2 cellular contexts compared by ENCODE assay signal in the genomic region with DNA sequence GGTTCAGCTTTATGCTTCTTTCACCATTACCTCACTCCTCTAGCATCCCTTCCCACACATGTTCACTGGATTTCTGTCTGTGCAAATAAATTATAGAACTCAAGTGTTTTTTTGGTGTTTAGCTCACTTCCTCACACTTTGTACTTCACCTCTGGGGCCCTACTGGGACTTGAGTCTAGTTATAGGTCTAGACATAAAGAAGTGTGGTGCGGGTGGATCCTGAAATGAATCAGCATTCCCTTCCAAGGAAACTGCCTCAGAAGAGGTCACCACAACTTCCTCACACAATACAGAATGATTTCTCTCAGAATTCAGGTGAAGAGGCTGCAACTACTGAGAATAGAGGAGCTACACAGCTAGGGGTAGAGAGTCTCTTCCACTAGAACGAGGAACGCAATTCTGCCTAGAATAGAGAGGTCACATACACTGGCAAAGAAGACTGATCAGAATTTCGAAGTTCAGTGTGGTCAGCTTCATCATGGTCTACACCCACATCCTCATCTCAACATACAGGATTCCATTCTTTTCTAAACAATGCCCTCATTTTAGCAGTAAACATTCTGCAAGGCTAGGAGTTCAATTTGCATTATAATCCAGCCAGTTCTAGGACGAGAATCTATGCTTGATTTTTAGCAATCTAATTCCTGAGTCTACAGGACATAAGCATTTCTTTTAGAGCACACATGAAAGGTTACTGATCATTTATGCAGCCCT.
TF ChIP-seq lines count a peak whose summit lies in the region.

No MANE protein-coding gene starts in this region.

TF ChIP-seq in GM23338, 12 proteins besides CTCF, POLR2A, EP300 and RAD21 (continues in another document):
- TF ChIP-seq POLR2AphosphoS5 (IDR thresholded peaks at IDR 0.05; ENCODE audit: low read depth) (no peak), EZH2phosphoT487 (IDR thresholded peaks at IDR 0.05; ENCODE audit: unreplicated experiment) (no peak), STAT1 (IDR thresholded peaks at IDR 0.05; ENCODE audit: unreplicated experiment) (no peak), NANOG (IDR thresholded peaks at IDR 0.05; ENCODE audit: borderline replicate concordance) (no peak), CREB1 (CRISPR knock-in tag; IDR thresholded peaks at IDR 0.05; ENCODE audit: low read depth) (no peak), ZNF331 (CRISPR knock-in tag; IDR thresholded peaks at IDR 0.05; ENCODE audit: low read depth) (no peak), ZNF114 (CRISPR knock-in tag; IDR thresholded peaks at IDR 0.05) (no peak), EZH2 (IDR thresholded peaks at IDR 0.05; ENCODE audit: low read depth, unreplicated experiment) (no peak)
- TF ChIP-seq, protein P1, sequence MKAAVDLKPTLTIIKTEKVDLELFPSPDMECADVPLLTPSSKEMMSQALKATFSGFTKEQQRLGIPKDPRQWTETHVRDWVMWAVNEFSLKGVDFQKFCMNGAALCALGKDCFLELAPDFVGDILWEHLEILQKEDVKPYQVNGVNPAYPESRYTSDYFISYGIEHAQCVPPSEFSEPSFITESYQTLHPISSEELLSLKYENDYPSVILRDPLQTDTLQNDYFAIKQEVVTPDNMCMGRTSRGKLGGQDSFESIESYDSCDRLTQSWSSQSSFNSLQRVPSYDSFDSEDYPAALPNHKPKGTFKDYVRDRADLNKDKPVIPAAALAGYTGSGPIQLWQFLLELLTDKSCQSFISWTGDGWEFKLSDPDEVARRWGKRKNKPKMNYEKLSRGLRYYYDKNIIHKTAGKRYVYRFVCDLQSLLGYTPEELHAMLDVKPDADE (IDR thresholded peaks at IDR 0.05): no peak
- TF ChIP-seq, protein P2, sequence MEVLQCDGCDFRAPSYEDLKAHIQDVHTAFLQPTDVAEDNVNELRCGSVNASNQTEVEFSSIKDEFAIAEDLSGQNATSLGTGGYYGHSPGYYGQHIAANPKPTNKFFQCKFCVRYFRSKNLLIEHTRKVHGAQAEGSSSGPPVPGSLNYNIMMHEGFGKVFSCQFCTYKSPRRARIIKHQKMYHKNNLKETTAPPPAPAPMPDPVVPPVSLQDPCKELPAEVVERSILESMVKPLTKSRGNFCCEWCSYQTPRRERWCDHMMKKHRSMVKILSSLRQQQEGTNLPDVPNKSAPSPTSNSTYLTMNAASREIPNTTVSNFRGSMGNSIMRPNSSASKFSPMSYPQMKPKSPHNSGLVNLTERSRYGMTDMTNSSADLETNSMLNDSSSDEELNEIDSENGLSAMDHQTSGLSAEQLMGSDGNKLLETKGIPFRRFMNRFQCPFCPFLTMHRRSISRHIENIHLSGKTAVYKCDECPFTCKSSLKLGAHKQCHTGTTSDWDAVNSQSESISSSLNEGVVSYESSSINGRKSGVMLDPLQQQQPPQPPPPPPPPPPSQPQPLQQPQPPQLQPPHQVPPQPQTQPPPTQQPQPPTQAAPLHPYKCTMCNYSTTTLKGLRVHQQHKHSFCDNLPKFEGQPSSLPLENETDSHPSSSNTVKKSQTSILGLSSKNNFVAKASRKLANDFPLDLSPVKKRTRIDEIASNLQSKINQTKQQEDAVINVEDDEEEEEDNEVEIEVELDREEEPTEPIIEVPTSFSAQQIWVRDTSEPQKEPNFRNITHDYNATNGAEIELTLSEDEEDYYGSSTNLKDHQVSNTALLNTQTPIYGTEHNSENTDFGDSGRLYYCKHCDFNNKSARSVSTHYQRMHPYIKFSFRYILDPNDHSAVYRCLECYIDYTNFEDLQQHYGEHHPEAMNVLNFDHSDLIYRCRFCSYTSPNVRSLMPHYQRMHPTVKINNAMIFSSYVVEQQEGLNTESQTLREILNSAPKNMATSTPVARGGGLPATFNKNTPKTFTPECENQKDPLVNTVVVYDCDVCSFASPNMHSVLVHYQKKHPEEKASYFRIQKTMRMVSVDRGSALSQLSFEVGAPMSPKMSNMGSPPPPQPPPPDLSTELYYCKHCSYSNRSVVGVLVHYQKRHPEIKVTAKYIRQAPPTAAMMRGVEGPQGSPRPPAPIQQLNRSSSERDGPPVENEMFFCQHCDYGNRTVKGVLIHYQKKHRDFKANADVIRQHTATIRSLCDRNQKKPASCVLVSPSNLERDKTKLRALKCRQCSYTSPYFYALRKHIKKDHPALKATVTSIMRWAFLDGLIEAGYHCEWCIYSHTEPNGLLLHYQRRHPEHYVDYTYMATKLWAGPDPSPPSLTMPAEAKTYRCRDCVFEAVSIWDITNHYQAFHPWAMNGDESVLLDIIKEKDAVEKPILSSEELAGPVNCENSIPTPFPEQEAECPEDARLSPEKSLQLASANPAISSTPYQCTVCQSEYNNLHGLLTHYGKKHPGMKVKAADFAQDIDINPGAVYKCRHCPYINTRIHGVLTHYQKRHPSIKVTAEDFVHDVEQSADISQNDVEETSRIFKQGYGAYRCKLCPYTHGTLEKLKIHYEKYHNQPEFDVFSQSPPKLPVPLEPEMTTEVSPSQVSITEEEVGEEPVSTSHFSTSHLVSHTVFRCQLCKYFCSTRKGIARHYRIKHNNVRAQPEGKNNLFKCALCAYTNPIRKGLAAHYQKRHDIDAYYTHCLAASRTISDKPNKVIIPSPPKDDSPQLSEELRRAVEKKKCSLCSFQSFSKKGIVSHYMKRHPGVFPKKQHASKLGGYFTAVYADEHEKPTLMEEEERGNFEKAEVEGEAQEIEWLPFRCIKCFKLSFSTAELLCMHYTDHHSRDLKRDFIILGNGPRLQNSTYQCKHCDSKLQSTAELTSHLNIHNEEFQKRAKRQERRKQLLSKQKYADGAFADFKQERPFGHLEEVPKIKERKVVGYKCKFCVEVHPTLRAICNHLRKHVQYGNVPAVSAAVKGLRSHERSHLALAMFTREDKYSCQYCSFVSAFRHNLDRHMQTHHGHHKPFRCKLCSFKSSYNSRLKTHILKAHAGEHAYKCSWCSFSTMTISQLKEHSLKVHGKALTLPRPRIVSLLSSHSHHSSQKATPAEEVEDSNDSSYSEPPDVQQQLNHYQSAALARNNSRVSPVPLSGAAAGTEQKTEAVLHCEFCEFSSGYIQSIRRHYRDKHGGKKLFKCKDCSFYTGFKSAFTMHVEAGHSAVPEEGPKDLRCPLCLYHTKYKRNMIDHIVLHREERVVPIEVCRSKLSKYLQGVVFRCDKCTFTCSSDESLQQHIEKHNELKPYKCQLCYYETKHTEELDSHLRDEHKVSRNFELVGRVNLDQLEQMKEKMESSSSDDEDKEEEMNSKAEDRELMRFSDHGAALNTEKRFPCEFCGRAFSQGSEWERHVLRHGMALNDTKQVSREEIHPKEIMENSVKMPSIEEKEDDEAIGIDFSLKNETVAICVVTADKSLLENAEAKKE (CRISPR knock-in tag; IDR thresholded peaks at IDR 0.05): no peak

TF ChIP-seq in SK-N-SH treated with all-trans-retinoic acid at 6 μM for 48 hours, 23 proteins besides CTCF, POLR2A, EP300 and RAD21:
- no peak for TF ChIP-seq ZFP30 (CRISPR knock-in tag; IDR thresholded peaks at IDR 0.05)
- TF ChIP-seq ARNTL (CRISPR knock-in tag; IDR thresholded peaks at IDR 0.05; ENCODE audit: borderline replicate concordance, low read depth): no peak
- TF ChIP-seq PPARA (CRISPR knock-in tag; IDR thresholded peaks at IDR 0.05; ENCODE audit: borderline replicate concordance): no peak
- TF ChIP-seq ESRRG (CRISPR knock-in tag; IDR thresholded peaks at IDR 0.05): no peak
- TF ChIP-seq TCF4 (CRISPR knock-in tag; IDR thresholded peaks at IDR 0.05; ENCODE audit: borderline replicate concordance): no peak
- TF ChIP-seq, protein P3, sequence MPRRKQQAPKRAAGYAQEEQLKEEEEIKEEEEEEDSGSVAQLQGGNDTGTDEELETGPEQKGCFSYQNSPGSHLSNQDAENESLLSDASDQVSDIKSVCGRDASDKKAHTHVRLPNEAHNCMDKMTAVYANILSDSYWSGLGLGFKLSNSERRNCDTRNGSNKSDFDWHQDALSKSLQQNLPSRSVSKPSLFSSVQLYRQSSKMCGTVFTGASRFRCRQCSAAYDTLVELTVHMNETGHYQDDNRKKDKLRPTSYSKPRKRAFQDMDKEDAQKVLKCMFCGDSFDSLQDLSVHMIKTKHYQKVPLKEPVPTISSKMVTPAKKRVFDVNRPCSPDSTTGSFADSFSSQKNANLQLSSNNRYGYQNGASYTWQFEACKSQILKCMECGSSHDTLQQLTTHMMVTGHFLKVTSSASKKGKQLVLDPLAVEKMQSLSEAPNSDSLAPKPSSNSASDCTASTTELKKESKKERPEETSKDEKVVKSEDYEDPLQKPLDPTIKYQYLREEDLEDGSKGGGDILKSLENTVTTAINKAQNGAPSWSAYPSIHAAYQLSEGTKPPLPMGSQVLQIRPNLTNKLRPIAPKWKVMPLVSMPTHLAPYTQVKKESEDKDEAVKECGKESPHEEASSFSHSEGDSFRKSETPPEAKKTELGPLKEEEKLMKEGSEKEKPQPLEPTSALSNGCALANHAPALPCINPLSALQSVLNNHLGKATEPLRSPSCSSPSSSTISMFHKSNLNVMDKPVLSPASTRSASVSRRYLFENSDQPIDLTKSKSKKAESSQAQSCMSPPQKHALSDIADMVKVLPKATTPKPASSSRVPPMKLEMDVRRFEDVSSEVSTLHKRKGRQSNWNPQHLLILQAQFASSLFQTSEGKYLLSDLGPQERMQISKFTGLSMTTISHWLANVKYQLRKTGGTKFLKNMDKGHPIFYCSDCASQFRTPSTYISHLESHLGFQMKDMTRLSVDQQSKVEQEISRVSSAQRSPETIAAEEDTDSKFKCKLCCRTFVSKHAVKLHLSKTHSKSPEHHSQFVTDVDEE (CRISPR knock-in tag; IDR thresholded peaks at IDR 0.05): no peak
- TF ChIP-seq TOX (CRISPR knock-in tag; IDR thresholded peaks at IDR 0.05; ENCODE audit: borderline replicate concordance): no peak
- TF ChIP-seq SNAI2 (CRISPR knock-in tag; IDR thresholded peaks at IDR 0.05): no peak
- TF ChIP-seq ZFP3 (CRISPR knock-in tag; IDR thresholded peaks at IDR 0.05): no peak
- no peak for TF ChIP-seq ZC3H10 (CRISPR knock-in tag; IDR thresholded peaks at IDR 0.05)
- no peak for TF ChIP-seq CSDC2 (CRISPR knock-in tag; IDR thresholded peaks at IDR 0.05)
- TF ChIP-seq, protein P4, sequence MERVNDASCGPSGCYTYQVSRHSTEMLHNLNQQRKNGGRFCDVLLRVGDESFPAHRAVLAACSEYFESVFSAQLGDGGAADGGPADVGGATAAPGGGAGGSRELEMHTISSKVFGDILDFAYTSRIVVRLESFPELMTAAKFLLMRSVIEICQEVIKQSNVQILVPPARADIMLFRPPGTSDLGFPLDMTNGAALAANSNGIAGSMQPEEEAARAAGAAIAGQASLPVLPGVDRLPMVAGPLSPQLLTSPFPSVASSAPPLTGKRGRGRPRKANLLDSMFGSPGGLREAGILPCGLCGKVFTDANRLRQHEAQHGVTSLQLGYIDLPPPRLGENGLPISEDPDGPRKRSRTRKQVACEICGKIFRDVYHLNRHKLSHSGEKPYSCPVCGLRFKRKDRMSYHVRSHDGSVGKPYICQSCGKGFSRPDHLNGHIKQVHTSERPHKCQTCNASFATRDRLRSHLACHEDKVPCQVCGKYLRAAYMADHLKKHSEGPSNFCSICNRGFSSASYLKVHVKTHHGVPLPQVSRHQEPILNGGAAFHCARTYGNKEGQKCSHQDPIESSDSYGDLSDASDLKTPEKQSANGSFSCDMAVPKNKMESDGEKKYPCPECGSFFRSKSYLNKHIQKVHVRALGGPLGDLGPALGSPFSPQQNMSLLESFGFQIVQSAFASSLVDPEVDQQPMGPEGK (CRISPR knock-in tag; IDR thresholded peaks at IDR 0.05; ENCODE audit: borderline replicate concordance): no peak
- TF ChIP-seq BACH2 (CRISPR knock-in tag; IDR thresholded peaks at IDR 0.05; ENCODE audit: borderline replicate concordance): no peak
